8 cellular contexts compared by ENCODE assay signal in the genomic region with DNA sequence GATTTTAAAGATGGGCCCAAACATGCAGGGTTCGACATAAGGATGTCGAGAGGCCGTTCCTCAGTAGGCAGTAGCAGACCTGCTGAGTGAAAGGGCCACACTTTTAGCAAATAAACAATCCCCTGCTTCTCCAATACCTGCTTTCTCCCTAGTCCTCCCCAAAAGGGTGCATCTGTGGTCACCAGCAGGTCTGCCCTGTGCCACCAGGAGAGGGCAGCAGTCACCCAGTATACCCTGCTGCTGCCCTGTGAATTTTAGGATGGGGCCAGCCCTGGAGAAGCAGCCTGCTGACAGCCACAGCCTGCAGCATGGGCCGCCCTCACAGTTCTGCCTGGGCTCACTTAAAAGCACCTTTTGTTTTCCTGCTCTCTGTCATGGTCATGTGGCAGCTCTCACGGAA. TPM values are rescaled to one million over a fixed set of nuclear protein-coding genes. Genes with fewer than 3 reads are reported as not detected.
DNase-seq lines count a peak whose midpoint lies in the region; ATAC-seq, FAIRE-seq and TF ChIP-seq lines count a peak whose summit lies in the region.
"Not testable (repeated sequence)": the region's sequence is repeated elsewhere in the genome, so short reads cannot be mapped to it uniquely, and the experiment has no call there.

No MANE protein-coding gene starts in this region.

- H3K4me1 ChIP-seq in PC-3 (ENCODE audit: insufficient read depth, low read length); right atrium auricular region; uterus: not testable (repeated sequence)

- intact Hi-C loops in PC-3 (cut with micrococcal nuclease); activated CD8-positive, alpha-beta T cell treated with anti-CD3 and anti-CD28 coated beads for 36 hours (cut with micrococcal nuclease); posterior cingulate gyrus (cut with DNase I); uterus (cut with DNase I; ENCODE audit: low total_unique reads): not testable (repeated sequence)

- H3K27me3 ChIP-seq in PC-3 (ENCODE audit: low read length); bronchial epithelial cell (ENCODE audit: control insufficient read depth, insufficient read depth, low read length); right atrium auricular region; uterus: not testable (repeated sequence)

- not testable (repeated sequence) for H3K4me3 ChIP-seq in LNCaP clone FGC (ENCODE audit: low read depth, low read length); PC-3 (ENCODE audit: low read length); bronchial epithelial cell (ENCODE audit: low read depth, low read length); right atrium auricular region; uterus

- POLR2A ChIA-PET in PC-3 (lab: Charles Lee; ENCODE audit: unreplicated experiment); activated CD8-positive, alpha-beta T cell treated with anti-CD3 and anti-CD28 coated beads for 36 hours (lab: Charles Lee): not testable (repeated sequence)

- not testable (repeated sequence) for H3K36me3 Mint-ChIP-seq in activated CD8-positive, alpha-beta T cell treated with anti-CD3 and anti-CD28 coated beads for 36 hours (ENCODE audit: low read depth)

- not testable (repeated sequence) for H3F3A ChIP-seq in PC-3 (ENCODE audit: low read length, unreplicated experiment)

- H3K36me3 ChIP-seq in PC-3 (ENCODE audit: low read depth, low read length); bronchial epithelial cell (ENCODE audit: control insufficient read depth, insufficient read depth, low read length); right atrium auricular region; uterus: not testable (repeated sequence)

- CTCF ChIA-PET in PC-3 (lab: Charles Lee); activated CD8-positive, alpha-beta T cell treated with anti-CD3 and anti-CD28 coated beads for 36 hours (lab: Charles Lee): not testable (repeated sequence)

- not testable (repeated sequence) for BruUV-seq in PC-3 (replicated peaks; lab: Mats Ljungman, UMichigan)

- not testable (repeated sequence) for H2AFZ ChIP-seq in PC-3 (ENCODE audit: low read length)

- H3K4me2 ChIP-seq in PC-3 (ENCODE audit: low read length), result not testable (repeated sequence)

- not testable (repeated sequence) for H3K4me3 Mint-ChIP-seq in activated CD8-positive, alpha-beta T cell treated with anti-CD3 and anti-CD28 coated beads for 36 hours

- not testable (repeated sequence) for FAIRE-seq in bronchial epithelial cell (lab: Jason Lieb, UNC)

- H3K9me2 ChIP-seq in PC-3 (replicated peaks; ENCODE audit: low read length), result not testable (repeated sequence)

- H3K27ac ChIP-seq in PC-3 (ENCODE audit: low read length); right atrium auricular region; uterus: not testable (repeated sequence)

- not testable (repeated sequence) for H3K9me3 Mint-ChIP-seq in activated CD8-positive, alpha-beta T cell treated with anti-CD3 and anti-CD28 coated beads for 36 hours

- ATAC-seq in PC-3; activated CD8-positive, alpha-beta T cell treated with anti-CD3 and anti-CD28 coated beads for 36 hours: not testable (repeated sequence)

- peaks cover 16% of the 10 kb centered on the region for H3K4me1 Mint-ChIP-seq in activated CD8-positive, alpha-beta T cell treated with anti-CD3 and anti-CD28 coated beads for 36 hours (ENCODE audit: low read depth)

- not testable (repeated sequence) for H3K9ac ChIP-seq in PC-3 (ENCODE audit: low read length)

- not testable (repeated sequence) for H3K9me3 ChIP-seq in PC-3 (ENCODE audit: low read length); right atrium auricular region; uterus

- not testable (repeated sequence) for H4K20me1 ChIP-seq in PC-3 (ENCODE audit: low read length)

- DNase-seq in Daoy (ENCODE audit: low read depth) (peak; percentile 50), PC-3 (peak; percentile 47), bronchial epithelial cell (ENCODE audit: low read depth) (peak; percentile 43), posterior cingulate gyrus (peak in 7 of 10 donors; percentile 36 to 93 (median 59)), uterus (peak in 1 of 2 donors; percentile 35)
- DNase-seq in LNCaP clone FGC (ENCODE audit: low read depth); right atrium auricular region (ENCODE audit: low spot score): not testable (repeated sequence)
- DNase-seq in activated CD8-positive, alpha-beta T cell treated with anti-CD3 and anti-CD28 coated beads for 36 hours, result peak; percentile 58

- not testable (repeated sequence) for TF ChIP-seq POLR2A in uterus (IDR thresholded peaks at IDR 0.05)

- H3K27me3 Mint-ChIP-seq in activated CD8-positive, alpha-beta T cell treated with anti-CD3 and anti-CD28 coated beads for 36 hours, result not testable (repeated sequence)

- H3K27ac Mint-ChIP-seq in activated CD8-positive, alpha-beta T cell treated with anti-CD3 and anti-CD28 coated beads for 36 hours, result not testable (repeated sequence)

- TF ChIP-seq CTCF in LNCaP clone FGC (IDR thresholded peaks at IDR 0.05; ENCODE audit: control insufficient read depth, extremely low read depth, insufficient read depth), result peak; percentile 54
- peak; percentile 40 for TF ChIP-seq CTCF in PC-3 (conservative IDR thresholded peaks at IDR 0.05; ENCODE audit: low read depth, low read length)
- TF ChIP-seq CTCF in activated CD8-positive, alpha-beta T cell treated with anti-CD3 and anti-CD28 coated beads for 36 hours (IDR thresholded peaks at IDR 0.05), result peak; percentile 50
- TF ChIP-seq CTCF in bronchial epithelial cell (IDR thresholded peaks at IDR 0.05; ENCODE audit: insufficient read depth, low read length, severe bottlenecking), result peak; percentile 55
- peak; percentile 38 to 66 for TF ChIP-seq CTCF in right atrium auricular region (IDR thresholded peaks at IDR 0.05)
- peak; percentile 26 to 58 (median 44) for TF ChIP-seq CTCF in uterus (IDR thresholded peaks at IDR 0.05)

- H3K79me2 ChIP-seq in PC-3 (ENCODE audit: low read length), result not testable (repeated sequence)

RNA-seq across cellular contexts. Expression of a gene that starts 47.3 kb away (rescaled TPM):
- total RNA-seq in Daoy (2014; rRNA removed; shearing (Covaris generic)), result 0.27 and 0.46 TPM in 2 replicates
- 0.18 TPM in 1 of 2 replicates, not detected in the other for total RNA-seq in PC-3 (2014; rRNA removed)
- not detected for total RNA-seq in activated CD8-positive, alpha-beta T cell treated with anti-CD3 and anti-CD28 coated beads for 36 hours
- 0.13 TPM in 1 of 2 replicates, not detected in the other for total RNA-seq in bronchial epithelial cell
- 1 to 10 TPM; 3.9 to 4.7 TPM for total RNA-seq in right atrium auricular region
- under 1 TPM in 1 of 4 donors, not detected in 3; 0.70 TPM for total RNA-seq in uterus
